Comparison of ENCODE assay signal across 8 cellular contexts in the genomic region with DNA sequence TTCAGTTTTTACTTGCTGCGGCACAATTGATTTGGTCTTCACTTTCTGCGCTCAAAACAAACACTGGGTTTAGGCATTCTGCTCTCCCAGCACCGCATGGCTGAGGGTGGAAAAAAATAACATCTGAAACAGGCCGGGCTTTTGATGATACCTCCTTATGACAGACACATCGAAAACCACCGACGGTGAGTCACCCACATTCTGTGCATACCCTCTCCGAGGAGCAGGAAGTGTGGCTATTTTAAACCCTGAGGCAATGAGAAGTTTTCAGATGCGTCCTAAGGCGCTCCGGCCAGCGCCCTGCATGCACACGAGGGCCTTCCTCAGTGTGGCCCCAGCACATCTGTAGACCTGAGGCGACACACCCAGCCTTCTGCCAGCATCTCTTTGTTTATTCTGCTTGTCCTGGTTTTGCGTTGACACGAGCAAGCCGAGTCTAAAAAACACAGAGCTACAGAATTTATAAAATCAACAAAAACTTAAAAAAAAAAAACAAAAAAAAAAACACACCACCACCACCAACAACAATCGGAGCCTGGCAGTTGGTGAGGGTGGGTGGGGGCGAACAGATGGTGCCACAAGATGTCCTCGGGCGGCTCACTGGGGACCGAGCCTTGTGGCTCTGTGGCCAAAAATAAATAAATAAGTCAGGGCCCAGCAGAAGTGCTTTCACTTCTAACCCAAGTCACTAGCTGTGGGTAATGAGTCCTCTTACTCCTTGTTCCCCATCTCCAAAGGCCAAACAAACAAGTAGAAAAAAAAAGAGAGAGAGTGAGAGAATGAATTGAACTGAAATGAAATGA.
DNase-seq lines count a peak whose midpoint lies in the region; ATAC-seq and TF ChIP-seq lines count a peak whose summit lies in the region.

No MANE protein-coding gene starts in this region.

- H3K9ac ChIP-seq in mesendoderm (ENCODE audit: low read length) = no peak overlapping the region

- peaks cover 5% of the 10 kb centered on the region for H3K4me1 ChIP-seq in mesendoderm (ENCODE audit: control insufficient read depth, low read depth, low read length)

- H3K56ac ChIP-seq in mesendoderm (ENCODE audit: low read length) = peak overlapping the region; percentile 56

- no peak overlapping the region for H2BK120ac ChIP-seq in mesendoderm (ENCODE audit: low read depth, low read length)

- H3K79me2 ChIP-seq in mesendoderm (ENCODE audit: control insufficient read depth, insufficient read depth, low read length) = no peaks in the 10 kb centered on the region

- H4K8ac ChIP-seq in mesendoderm (ENCODE audit: low read depth, low read length) = no peak overlapping the region

- H3K4ac ChIP-seq in mesendoderm (ENCODE audit: low read depth, low read length) = peak overlapping the region; percentile 56

- H2AK5ac ChIP-seq in mesendoderm (ENCODE audit: low read length) = no peak overlapping the region

- peak; percentile 90 for ATAC-seq in HG02623 (IDR thresholded peaks at IDR 0.05; ENCODE audit: unreplicated experiment)

- no peak overlapping the region for H3K23ac ChIP-seq in mesendoderm (ENCODE audit: low read length)

- no peak overlapping the region for H3K18ac ChIP-seq in mesendoderm (ENCODE audit: low read length)

- no peak overlapping the region for H4K5ac ChIP-seq in mesendoderm (ENCODE audit: low read length)

- no peaks in the 10 kb centered on the region for H3K79me1 ChIP-seq in mesendoderm (ENCODE audit: low read length)

- peak overlapping the region; percentile 71 for H3K27ac ChIP-seq in mesendoderm (ENCODE audit: low read depth, low read length)

- peak; percentile 91 for DNase-seq in NCI-H1694 (lab: John Stamatoyannopoulos, UW)
- DNase-seq in activated CD4-positive, alpha-beta T cell treated with anti-CD3 and anti-CD28 coated beads for 48 hours = peak; percentile 92
- peak; percentile 98 for DNase-seq in dedifferentiated amniotic fluid mesenchymal stem cell (ENCODE audit: extremely low spot score)
- DNase-seq in mesendoderm = peak; percentile 97
- peak; percentile 64 to 76 for DNase-seq in stimulated activated CD8-positive, alpha-beta memory T cell treated with anti-CD3 and anti-CD28 coated beads, Interleukin-4, amount 100 ng/mL, for 1 hour (ENCODE audit: low read depth in 2 of 2, low spot score in 1 of 2)
- no peak for DNase-seq in NCI-H446 treated with DMSO at 0.1 percent for 48 hours (lab: John Stamatoyannopoulos, UW)

- H3K36me3 ChIP-seq in mesendoderm (ENCODE audit: control insufficient read depth, insufficient read depth, low read length) = no peaks in the 10 kb centered on the region

- H3K27me3 ChIP-seq in mesendoderm (ENCODE audit: insufficient read depth, low read length, poor library complexity) = no peaks in the 10 kb centered on the region

- H3K4me3 ChIP-seq in mesendoderm (ENCODE audit: low read length) = no peak overlapping the region

- WGBS in mesendoderm (ENCODE audit: extremely low coverage, insufficient coverage, low lambda C conversion rate) = no CpG with 5 or more reads among the region's 22 CpGs

- H2BK5ac ChIP-seq in mesendoderm (ENCODE audit: low read length) = no peak overlapping the region

- no peak overlapping the region for H3K4me2 ChIP-seq in mesendoderm (ENCODE audit: low read length)

- H2BK15ac ChIP-seq in mesendoderm (replicated peaks; ENCODE audit: low read depth) = no peak overlapping the region

- peak; percentile 45 for TF ChIP-seq POLR2A in GM15510 (IDR thresholded peaks at IDR 0.05; ENCODE audit: borderline replicate concordance, extremely low read depth, insufficient read length)
